In genomic region chr2:186848873-186849578, GRCh38 we compare ENCODE assay signal across 8 cellular contexts. TPM values are rescaled to one million over a fixed set of nuclear protein-coding genes. Genes with fewer than 3 reads are reported as not detected.
DNase-seq lines count a peak whose midpoint lies in the region; ATAC-seq and TF ChIP-seq lines count a peak whose summit lies in the region.

Gene ZSWIM2 (minus strand): TSS chr2:186849170. CDS start chr2:186849130, 40 bp downstream.

- H3K9ac ChIP-seq in iPS-20b (ENCODE audit: low read depth, low read length): no peak within 1 kb of the TSS; the same call in 1 of the 2 replicates

- peak; percentile 75 for DNase-seq in AG08396 (ENCODE audit: low spot score)
- DNase-seq in HL-60 (ENCODE audit: low read depth in 1 of 2, low spot score in 1 of 2): peak; percentile 1 to 42
- DNase-seq in Peyer's patch: peak in 2 of 3 donors; percentile 48 to 49
- no peak for DNase-seq in breast epithelium (ENCODE audit: low spot score in 2 of 2)
- no peak for DNase-seq in retinal pigment epithelial cell (ENCODE audit: low read depth)
- no peak for DNase-seq in effector memory CD4-positive, alpha-beta T cell

- TF ChIP-seq CTCF in HL-60 (IDR thresholded peaks at IDR 0.05; ENCODE audit: insufficient read depth, low read length) (no peak), Peyer's patch (IDR thresholded peaks at IDR 0.05) (no peak), breast epithelium (IDR thresholded peaks at IDR 0.05) (no peak), retinal pigment epithelial cell (conservative IDR thresholded peaks at IDR 0.05; ENCODE audit: low read depth, low read length) (no peak)

- no peak within 1 kb of the TSS for H3K27ac ChIP-seq in HL-60 (replicated peaks)
- no peak within 1 kb of the TSS for H3K27ac ChIP-seq in Peyer's patch
- H3K27ac ChIP-seq in breast epithelium: peak within 1 kb of the TSS in 1 of 2 donors; percentile 61
- H3K27ac ChIP-seq in iPS-20b (ENCODE audit: low read length): no peak within 1 kb of the TSS
- H3K27ac ChIP-seq in effector memory CD4-positive, alpha-beta T cell (ENCODE audit: insufficient read depth, low read length, poor library complexity, severe bottlenecking): no peak within 1 kb of the TSS

- peak within 1 kb of the TSS; percentile 34 for H3K4me3 ChIP-seq in HL-60 (replicated peaks; ENCODE audit: insufficient read depth, low read length)
- H3K4me3 ChIP-seq in Peyer's patch: peak within 1 kb of the TSS; percentile 14 to 46 (median 32)
- H3K4me3 ChIP-seq in breast epithelium: peak within 1 kb of the TSS; percentile 42 to 72 (median 46)
- H3K4me3 ChIP-seq in iPS-20b (ENCODE audit: low read length): peak within 1 kb of the TSS; percentile 66
- peak within 1 kb of the TSS; percentile 63 for H3K4me3 ChIP-seq in retinal pigment epithelial cell (ENCODE audit: low read length)
- no peak within 1 kb of the TSS for H3K4me3 ChIP-seq in effector memory CD4-positive, alpha-beta T cell (ENCODE audit: insufficient read depth, low read depth, low read length, poor library complexity, severe bottlenecking)

- ATAC-seq in GM19328 (IDR thresholded peaks at IDR 0.05; ENCODE audit: unreplicated experiment): peak; percentile 92

- H3K27me3 ChIP-seq in HL-60 (ENCODE audit: insufficient read depth, poor library complexity, severe bottlenecking): peaks cover 16% of the 10 kb centered on the region
- H3K27me3 ChIP-seq in Peyer's patch: no peaks in the 10 kb centered on the region
- no peaks in the 10 kb centered on the region for H3K27me3 ChIP-seq in breast epithelium
- peaks cover 11% of the 10 kb centered on the region for H3K27me3 ChIP-seq in iPS-20b (ENCODE audit: insufficient read depth, low read length)
- H3K27me3 ChIP-seq in effector memory CD4-positive, alpha-beta T cell (replicated peaks; ENCODE audit: control insufficient read depth, insufficient read depth, low read length, poor library complexity, severe bottlenecking): no peaks in the 10 kb centered on the region

- H3K4me1 ChIP-seq in Peyer's patch (no peaks in the 10 kb centered on the region), breast epithelium (no peaks in the 10 kb centered on the region), iPS-20b (ENCODE audit: insufficient read depth, low read length) (no peaks in the 10 kb centered on the region)
- H3K4me1 ChIP-seq in effector memory CD4-positive, alpha-beta T cell (ENCODE audit: control insufficient read depth, insufficient read depth, low read length, poor library complexity, severe bottlenecking): no peaks in the 10 kb centered on the region

- no peaks in the 10 kb centered on the region for H3K36me3 ChIP-seq in Peyer's patch
- H3K36me3 ChIP-seq in breast epithelium: no peaks in the 10 kb centered on the region
- H3K36me3 ChIP-seq in iPS-20b (ENCODE audit: insufficient read depth, low read depth, low read length): no peaks in the 10 kb centered on the region
- H3K36me3 ChIP-seq in effector memory CD4-positive, alpha-beta T cell (ENCODE audit: control insufficient read depth, insufficient read depth, low read length): no peaks in the 10 kb centered on the region

- TF ChIP-seq POLR2A in Peyer's patch (IDR thresholded peaks at IDR 0.05) (no peak), breast epithelium (IDR thresholded peaks at IDR 0.05) (no peak)

- intact Hi-C loops in breast epithelium (cut with DNase I; ENCODE audit: low total_unique reads): no loop called here

- H3K9me3 ChIP-seq in Peyer's patch (no peaks in the 10 kb centered on the region), breast epithelium (no peaks in the 10 kb centered on the region), iPS-20b (ENCODE audit: insufficient read depth, low read depth, low read length) (no peaks in the 10 kb centered on the region)
- no peaks in the 10 kb centered on the region for H3K9me3 ChIP-seq in effector memory CD4-positive, alpha-beta T cell (ENCODE audit: control insufficient read depth, low read length)

RNA-seq across cellular contexts. Expression of gene ZSWIM2, which starts in this region (rescaled TPM):
- total RNA-seq in Peyer's patch: not detected
- under 1 TPM in 1 of 3 donors, not detected in 2; 0.32 TPM for total RNA-seq in breast epithelium

Comparison
In these comparisons a context has a peak if more than half of its experiments do, and no peak if none do; other contexts are left out.
1. Peak in DNase-seq and H3K4me3 ChIP-seq in Peyer's patch; RNA of the gene not detected or under 1 TPM.
2. DNase-seq: peak in AG08396 (single experiment) and HL-60 (2 of 2); none in breast epithelium (0 of 2), retinal pigment epithelial cell (single experiment) and effector memory CD4-positive, alpha-beta T cell (0 of 3).